Comparison of ENCODE assay signal across 15 cellular contexts in genomic region chr12:6457220-6457945, GRCh38. TPM values are rescaled to one million over a fixed set of nuclear protein-coding genes. Genes with fewer than 3 reads are reported as not detected.
DNase-seq lines count a peak whose midpoint lies in the region; ATAC-seq and TF ChIP-seq lines count a peak whose summit lies in the region.
"Had no signal": no experiment of that assay in that cellular context is flagged by ENCODE, and none has a peak within 500 bp of the region (broad histone marks: within the 10 kb centered on the region; RNA-seq: fewer than 3 reads in every experiment).

No MANE protein-coding gene starts in this region.

- H3K36me3 Mint-ChIP-seq in activated T-cell treated with anti-CD3 and anti-CD28 coated beads, Interleukin-2, amount 50 U/mL, for 72 hours (ENCODE audit: insufficient read depth in 2 of 2) = peaks cover 26 to 65% of the 10 kb centered on the region in 2 donors
- H3K36me3 Mint-ChIP-seq in HFFc6 (ENCODE audit: low read depth) = peaks cover 24% of the 10 kb centered on the region
- peaks cover 58% of the 10 kb centered on the region for H3K36me3 Mint-ChIP-seq in activated naive CD8-positive, alpha-beta T cell treated with anti-CD3 and anti-CD28 coated beads, Interleukin-2, amount 10 ng/mL, durations not matched to agents 7 days and 5 days
- H3K36me3 Mint-ChIP-seq in stimulated activated effector memory CD8-positive, alpha-beta T cell treated with anti-CD3 and anti-CD28 coated beads, Interleukin-12 subunit alpha, Interleukin-12 subunit beta, amount 100 ng/mL, for 72 hours = peaks cover 100% of the 10 kb centered on the region

- no peak for ATAC-seq in activated T-cell treated with anti-CD3 and anti-CD28 coated beads, Interleukin-2, amount 50 U/mL, for 72 hours (replicated peaks in 1 of 2)
- no peak for ATAC-seq in activated naive CD8-positive, alpha-beta T cell treated with anti-CD3 and anti-CD28 coated beads, Interleukin-2, amount 10 ng/mL, durations not matched to agents 7 days and 5 days (ENCODE audit: low read depth)
- ATAC-seq in stimulated activated effector memory CD8-positive, alpha-beta T cell treated with anti-CD3 and anti-CD28 coated beads, Interleukin-12 subunit alpha, Interleukin-12 subunit beta, amount 100 ng/mL, for 72 hours = no peak
- ATAC-seq: psoas muscle had no signal

- H3K4me1 Mint-ChIP-seq in activated T-cell treated with anti-CD3 and anti-CD28 coated beads, Interleukin-2, amount 50 U/mL, for 72 hours (ENCODE audit: low read depth) = peaks cover 91% of the 10 kb centered on the region
- H3K4me1 Mint-ChIP-seq in HFFc6 (ENCODE audit: low read depth) = peaks cover 7% of the 10 kb centered on the region
- H3K4me1 Mint-ChIP-seq in activated naive CD8-positive, alpha-beta T cell treated with anti-CD3 and anti-CD28 coated beads, Interleukin-2, amount 10 ng/mL, durations not matched to agents 7 days and 5 days = peaks cover 56% of the 10 kb centered on the region
- peaks cover 69% of the 10 kb centered on the region for H3K4me1 Mint-ChIP-seq in stimulated activated effector memory CD8-positive, alpha-beta T cell treated with anti-CD3 and anti-CD28 coated beads, Interleukin-12 subunit alpha, Interleukin-12 subunit beta, amount 100 ng/mL, for 72 hours

- H3K27me3 Mint-ChIP-seq in activated T-cell treated with anti-CD3 and anti-CD28 coated beads, Interleukin-2, amount 50 U/mL, for 72 hours (ENCODE audit: low read depth) = no peaks in the 10 kb centered on the region
- peaks cover 2% of the 10 kb centered on the region; the same call in 1 of the 2 replicates for H3K27me3 Mint-ChIP-seq in HFFc6 (ENCODE audit: insufficient read depth)
- H3K27me3 Mint-ChIP-seq in activated naive CD8-positive, alpha-beta T cell treated with anti-CD3 and anti-CD28 coated beads, Interleukin-2, amount 10 ng/mL, durations not matched to agents 7 days and 5 days = no peaks in the 10 kb centered on the region
- H3K27me3 Mint-ChIP-seq: brain had no signal

- H3K4me3 Mint-ChIP-seq in activated T-cell treated with anti-CD3 and anti-CD28 coated beads, Interleukin-2, amount 50 U/mL, for 72 hours = no peak overlapping the region
- H3K4me3 Mint-ChIP-seq in HFFc6 = no peak overlapping the region
- peak overlapping the region; percentile 2 for H3K4me3 Mint-ChIP-seq in activated naive CD8-positive, alpha-beta T cell treated with anti-CD3 and anti-CD28 coated beads, Interleukin-2, amount 10 ng/mL, durations not matched to agents 7 days and 5 days
- no peak overlapping the region for H3K4me3 Mint-ChIP-seq in stimulated activated effector memory CD8-positive, alpha-beta T cell treated with anti-CD3 and anti-CD28 coated beads, Interleukin-12 subunit alpha, Interleukin-12 subunit beta, amount 100 ng/mL, for 72 hours
- H3K4me3 Mint-ChIP-seq: brain, H9 had no signal

- H3K27ac Mint-ChIP-seq in activated T-cell treated with anti-CD3 and anti-CD28 coated beads, Interleukin-2, amount 50 U/mL, for 72 hours = peak overlapping the region; percentile 83
- peak overlapping the region; percentile 42; the same call in 1 of the 2 replicates for H3K27ac Mint-ChIP-seq in HFFc6
- H3K27ac Mint-ChIP-seq in activated naive CD8-positive, alpha-beta T cell treated with anti-CD3 and anti-CD28 coated beads, Interleukin-2, amount 10 ng/mL, durations not matched to agents 7 days and 5 days = peak overlapping the region; percentile 44
- H3K27ac Mint-ChIP-seq in stimulated activated effector memory CD8-positive, alpha-beta T cell treated with anti-CD3 and anti-CD28 coated beads, Interleukin-12 subunit alpha, Interleukin-12 subunit beta, amount 100 ng/mL, for 72 hours = peak overlapping the region; percentile 100
- H3K27ac Mint-ChIP-seq: brain, H9 had no signal

- no peaks in the 10 kb centered on the region for H3K9me3 Mint-ChIP-seq in activated T-cell treated with anti-CD3 and anti-CD28 coated beads, Interleukin-2, amount 50 U/mL, for 72 hours
- no peaks in the 10 kb centered on the region for H3K9me3 Mint-ChIP-seq in HFFc6
- H3K9me3 Mint-ChIP-seq in activated naive CD8-positive, alpha-beta T cell treated with anti-CD3 and anti-CD28 coated beads, Interleukin-2, amount 10 ng/mL, durations not matched to agents 7 days and 5 days = no peaks in the 10 kb centered on the region
- H3K9me3 Mint-ChIP-seq in stimulated activated effector memory CD8-positive, alpha-beta T cell treated with anti-CD3 and anti-CD28 coated beads, Interleukin-12 subunit alpha, Interleukin-12 subunit beta, amount 100 ng/mL, for 72 hours = no peaks in the 10 kb centered on the region
- H3K9me3 Mint-ChIP-seq: brain, H9 had no signal

- no peak for DNase-seq in activated T-cell treated with anti-CD3 and anti-CD28 coated beads, Interleukin-2, amount 50 U/mL, for 72 hours
- DNase-seq in activated T-cell treated with anti-CD3 and anti-CD28 coated beads for 4 hours (no peak), HFFc6 (no peak), iPS-NIHi11 (ENCODE audit: low spot score) (no peak), NCI-H1417 treated with DMSO at 0.1 percent for 48 hours (lab: John Stamatoyannopoulos, UW) (no peak), NCI-H2081 treated with DMSO at 0.1 percent for 48 hours (lab: John Stamatoyannopoulos, UW) (no peak)
- no peak for DNase-seq in activated naive CD8-positive, alpha-beta T cell treated with anti-CD3 and anti-CD28 coated beads, Interleukin-2, amount 10 ng/mL, durations not matched to agents 7 days and 5 days
- DNase-seq in stimulated activated effector memory CD8-positive, alpha-beta T cell treated with anti-CD3 and anti-CD28 coated beads, Interleukin-12 subunit alpha, Interleukin-12 subunit beta, amount 100 ng/mL, for 72 hours (ENCODE audit: low spot score in 2 of 2) = no peak
- DNase-seq: activated CD4-positive, CD25-positive, alpha-beta regulatory T cell treated with anti-CD3 and anti-CD28 coated beads, Interleukin-2, amount 50 U/mL, for 72 hours; GDM1; H9; NCI-H1436; psoas muscle had no signal

- POLR2A ChIA-PET in activated naive CD8-positive, alpha-beta T cell treated with anti-CD3 and anti-CD28 coated beads, Interleukin-2, amount 10 ng/mL, durations not matched to agents 7 days and 5 days (lab: Charles Lee) = interaction anchor here (0.7 to 11.1 kb wide), 8 partner anchors 12 to 111 kb away, joined by 3 to 177 read pairs (median 6); partner anchors contain the start of genes CD27, GAPDH, NOP2 and VAMP1

- TF ChIP-seq CTCF in HFFc6 (IDR thresholded peaks at IDR 0.05) = no peak

RNA-seq across cellular contexts. Expression of gene TAPBPL, which starts 5.5 kb away (rescaled TPM):
- total RNA-seq in activated T-cell treated with anti-CD3 and anti-CD28 coated beads, Interleukin-2, amount 50 U/mL, for 72 hours = 10 to 100 TPM; 26.0 to 29.6 TPM
- 1 to 10 TPM; 4.3 to 8.2 (median 6.5) TPM for total RNA-seq in HFFc6 (2021; fragmentation: NEBNext Ultra II Directional; extraction: Animal tissue kit (Norgen Biotek cat#: 25700))
- 10 to 100 TPM; 49.4 to 50.1 TPM for total RNA-seq in activated naive CD8-positive, alpha-beta T cell treated with anti-CD3 and anti-CD28 coated beads, Interleukin-2, amount 10 ng/mL, durations not matched to agents 7 days and 5 days

RNA-seq across cellular contexts. Expression of gene CD27, which starts 12.6 kb away (rescaled TPM):
- total RNA-seq in activated T-cell treated with anti-CD3 and anti-CD28 coated beads, Interleukin-2, amount 50 U/mL, for 72 hours = 10 to 100 TPM; 53.1 to 90.5 TPM
- under 1 TPM in 2 of 6 experiments, not detected in 4; 0.19 to 0.28 TPM for total RNA-seq in HFFc6 (2021; fragmentation: NEBNext Ultra II Directional; extraction: Animal tissue kit (Norgen Biotek cat#: 25700))
- 100 to 1,000 TPM; 152 to 158 TPM for total RNA-seq in activated naive CD8-positive, alpha-beta T cell treated with anti-CD3 and anti-CD28 coated beads, Interleukin-2, amount 10 ng/mL, durations not matched to agents 7 days and 5 days
- total RNA-seq: dermis microvascular lymphatic vessel endothelial cell had no signal

RNA-seq across cellular contexts. Expression of gene VAMP1, which starts 13.1 kb away (rescaled TPM):
- 10 to 100 TPM; 51.2 to 53.1 TPM for total RNA-seq in activated T-cell treated with anti-CD3 and anti-CD28 coated beads, Interleukin-2, amount 50 U/mL, for 72 hours
- total RNA-seq in HFFc6 (2021; fragmentation: NEBNext Ultra II Directional; extraction: Animal tissue kit (Norgen Biotek cat#: 25700)) = 10 to 100 TPM in 5 of 6 experiments, 1 to 10 TPM in 1; 8.6 to 13.0 (median 10.8) TPM
- 10 to 100 TPM; 65.5 to 72.1 TPM for total RNA-seq in activated naive CD8-positive, alpha-beta T cell treated with anti-CD3 and anti-CD28 coated beads, Interleukin-2, amount 10 ng/mL, durations not matched to agents 7 days and 5 days

RNA-seq across cellular contexts. Expression of gene MRPL51, which starts 35.7 kb away (rescaled TPM):
- 100 to 1,000 TPM; 170 to 179 TPM for total RNA-seq in activated T-cell treated with anti-CD3 and anti-CD28 coated beads, Interleukin-2, amount 50 U/mL, for 72 hours
- total RNA-seq in HFFc6 (2021; fragmentation: NEBNext Ultra II Directional; extraction: Animal tissue kit (Norgen Biotek cat#: 25700)) = 100 to 1,000 TPM; 227 to 290 (median 257) TPM
- total RNA-seq in activated naive CD8-positive, alpha-beta T cell treated with anti-CD3 and anti-CD28 coated beads, Interleukin-2, amount 10 ng/mL, durations not matched to agents 7 days and 5 days = 100 to 1,000 TPM; 169 to 170 TPM

RNA-seq across cellular contexts. Expression of gene NCAPD2, which starts 36.5 kb away (rescaled TPM):
- total RNA-seq in activated T-cell treated with anti-CD3 and anti-CD28 coated beads, Interleukin-2, amount 50 U/mL, for 72 hours = 100 to 1,000 TPM; 156 to 168 TPM
- 10 to 100 TPM; 42.2 to 75.9 (median 65.4) TPM for total RNA-seq in HFFc6 (2021; fragmentation: NEBNext Ultra II Directional; extraction: Animal tissue kit (Norgen Biotek cat#: 25700))
- 100 to 1,000 TPM; 147 to 157 TPM for total RNA-seq in activated naive CD8-positive, alpha-beta T cell treated with anti-CD3 and anti-CD28 coated beads, Interleukin-2, amount 10 ng/mL, durations not matched to agents 7 days and 5 days

Comparison
In these comparisons a context has a peak if more than half of its experiments do, and no peak if none do; other contexts are left out.
1. H3K27ac Mint-ChIP-seq: peak in every context shown above with its lines; median percentile 100 in stimulated activated effector memory CD8-positive, alpha-beta T cell treated with anti-CD3 and anti-CD28 coated beads, Interleukin-12 subunit alpha, Interleukin-12 subunit beta, amount 100 ng/mL, for 72 hours; 83 in activated T-cell treated with anti-CD3 and anti-CD28 coated beads, Interleukin-2, amount 50 U/mL, for 72 hours; 44 in activated naive CD8-positive, alpha-beta T cell treated with anti-CD3 and anti-CD28 coated beads, Interleukin-2, amount 10 ng/mL, durations not matched to agents 7 days and 5 days; 42 in HFFc6.
2. RNA of gene CD27, which starts 12.6 kb away (total RNA-seq): 152 to 158 TPM in activated naive CD8-positive, alpha-beta T cell treated with anti-CD3 and anti-CD28 coated beads, Interleukin-2, amount 10 ng/mL, durations not matched to agents 7 days and 5 days and 53.1 to 90.5 TPM in activated T-cell treated with anti-CD3 and anti-CD28 coated beads, Interleukin-2, amount 50 U/mL, for 72 hours; 0.19 to 0.28 TPM in HFFc6; every median in the first group is over 10 times any median in the second.